Comparison of ENCODE assay signal across 13 cellular contexts in genomic region chr1:212238552-212238951, GRCh38. TPM values are rescaled to one million over a fixed set of nuclear protein-coding genes. Genes with fewer than 3 reads are reported as not detected.
DNase-seq lines count a peak whose midpoint lies in the region; ATAC-seq and TF ChIP-seq lines count a peak whose summit lies in the region.
"Had no signal": no experiment of that assay in that cellular context is flagged by ENCODE, and none has a peak within 500 bp of the region (broad histone marks: within the 10 kb centered on the region; RNA-seq: fewer than 3 reads in every experiment).

No MANE protein-coding gene starts in this region.

- H2AFZ ChIP-seq in KMS-11 (ENCODE audit: low read depth) = 0 out of 2 replicates have a peak overlapping the region, but pooled peaks have one; percentile 4

- no peaks in the 10 kb centered on the region for H4K20me1 ChIP-seq in KMS-11 (ENCODE audit: insufficient read depth)

- H3K4me2 ChIP-seq in KMS-11 = no peak overlapping the region; the same call in 1 of the 2 replicates

- ATAC-seq in left lobe of liver = peak; percentile 52
- ATAC-seq: stimulated activated naive CD8-positive, alpha-beta T cell treated with anti-CD3 and anti-CD28 coated beads, Interleukin-15, Interleukin-2, amounts not matched to agents 100 U/mL and 50 U/mL, for 24 hours had no signal

- H3K36me3 Mint-ChIP-seq in CD8-positive, alpha-beta memory T cell = no peaks in the 10 kb centered on the region
- H3K36me3 Mint-ChIP-seq: CD4-positive, CD25-positive, alpha-beta regulatory T cell had no signal

- H3K4me3 ChIP-seq in KMS-11 (IDR thresholded peaks at IDR 0.05; ENCODE audit: insufficient read depth, low read depth, low read length) (no peak overlapping the region), epithelial cell of esophagus (ENCODE audit: low read length) (no peak overlapping the region), stomach smooth muscle (ENCODE audit: low read length in 2 of 2) (peak overlapping the region in 1 of 2 donors; percentile 15)
- H3K4me3 ChIP-seq in CD8-positive, alpha-beta memory T cell (ENCODE audit: low read length) = no peak overlapping the region

- no peaks in the 10 kb centered on the region for H3K9me3 Mint-ChIP-seq in CD8-positive, alpha-beta memory T cell
- H3K9me3 Mint-ChIP-seq: CD4-positive, CD25-positive, alpha-beta regulatory T cell had no signal

- H3K4me1 Mint-ChIP-seq in CD8-positive, alpha-beta memory T cell = peaks cover 5 to 19% (median 14%) of the 10 kb centered on the region in 3 donors

- no peaks in the 10 kb centered on the region for H3K79me2 ChIP-seq in KMS-11 (ENCODE audit: insufficient read depth, low read depth)

- peak overlapping the region in 2 of 8 donors; percentile 47 to 55 for H3K27ac Mint-ChIP-seq in CD8-positive, alpha-beta memory T cell
- H3K27ac Mint-ChIP-seq: CD4-positive, CD25-positive, alpha-beta regulatory T cell had no signal

- H3K27me3 ChIP-seq in KMS-11 (ENCODE audit: insufficient read depth, low read depth) = no peaks in the 10 kb centered on the region
- H3K27me3 ChIP-seq in stomach smooth muscle (ENCODE audit: control insufficient read depth in 1 of 2, insufficient read depth in 2 of 2, low read length in 2 of 2) = no peaks in the 10 kb centered on the region
- no peaks in the 10 kb centered on the region for H3K27me3 ChIP-seq in CD8-positive, alpha-beta memory T cell (ENCODE audit: insufficient read depth, low read length, poor library complexity, severe bottlenecking)

- H3K27ac ChIP-seq in KMS-11 (no peak overlapping the region), stomach smooth muscle (ENCODE audit: low read length) (peak overlapping the region; percentile 70)
- no peak overlapping the region for H3K27ac ChIP-seq in CD8-positive, alpha-beta memory T cell (ENCODE audit: low read depth, low read length)

- POLR2A ChIA-PET in CD8-positive, alpha-beta memory T cell (lab: Charles Lee) = no interaction called here

- DNase-seq in epithelial cell of esophagus (ENCODE audit: low read depth) = peak; percentile 13
- peak; percentile 70 for DNase-seq in left lobe of liver (ENCODE audit: low spot score)
- DNase-seq in SK-N-DZ (ENCODE audit: low spot score) = no peak
- no peak for DNase-seq in NCI-H1417 treated with DMSO at 0.1 percent for 48 hours (lab: John Stamatoyannopoulos, UW)
- no peak for DNase-seq in NCI-H1694 (lab: John Stamatoyannopoulos, UW)
- no peak for DNase-seq in CD8-positive, alpha-beta memory T cell
- DNase-seq: activated CD8-positive, alpha-beta memory T cell treated with anti-CD3 and anti-CD28 coated beads, Interleukin-2, amount 50 U/mL, for 48 hours; CD4-positive, CD25-positive, alpha-beta regulatory T cell; effector memory CD4-positive, alpha-beta T cell; NCI-H510A treated with DMSO at 0.1 percent for 48 hours; stimulated activated naive CD8-positive, alpha-beta T cell treated with anti-CD3 and anti-CD28 coated beads, Interleukin-15, Interleukin-2, amounts not matched to agents 100 U/mL and 50 U/mL, for 24 hours had no signal

- H3K36me3 ChIP-seq in KMS-11 (ENCODE audit: insufficient read depth) (no peaks in the 10 kb centered on the region), stomach smooth muscle (ENCODE audit: control insufficient read depth in 2 of 2, insufficient read depth in 2 of 2, low read length in 2 of 2) (no peaks in the 10 kb centered on the region)
- H3K36me3 ChIP-seq in CD8-positive, alpha-beta memory T cell (ENCODE audit: insufficient read depth, low read length) = no peaks in the 10 kb centered on the region

- CTCF ChIA-PET in CD8-positive, alpha-beta memory T cell (lab: Charles Lee) = interaction anchor here (0.9 kb wide), 2 partner anchors 20 to 558 kb away, joined by 3 read pairs; no protein-coding TSS in a partner anchor

- no peak for TF ChIP-seq CTCF in KMS-11 (conservative IDR thresholded peaks at IDR 0.05; ENCODE audit: low read depth, low read length)
- TF ChIP-seq CTCF in epithelial cell of esophagus (IDR thresholded peaks at IDR 0.05; ENCODE audit: insufficient read depth, low read depth, low read length, missing control alignments) = no peak

- peaks cover 2 to 4% of the 10 kb centered on the region in 2 donors for H3K27me3 Mint-ChIP-seq in CD8-positive, alpha-beta memory T cell

- H3K9ac ChIP-seq in KMS-11 (no peak overlapping the region), stomach smooth muscle (ENCODE audit: low read length in 2 of 2) (peak overlapping the region in 1 of 2 donors; percentile 6)

- H3K4me3 Mint-ChIP-seq in CD8-positive, alpha-beta memory T cell = no peak overlapping the region
- H3K4me3 Mint-ChIP-seq: CD4-positive, CD25-positive, alpha-beta regulatory T cell had no signal

- no peaks in the 10 kb centered on the region for H3K9me3 ChIP-seq in stomach smooth muscle (ENCODE audit: control insufficient read depth in 2 of 2, low read length in 2 of 2)
- H3K9me3 ChIP-seq in CD8-positive, alpha-beta memory T cell (ENCODE audit: low read length) = no peaks in the 10 kb centered on the region

- H3K4me1 ChIP-seq in KMS-11 (ENCODE audit: low read depth, poor library complexity, severe bottlenecking) (peaks cover 43% of the 10 kb centered on the region), stomach smooth muscle (ENCODE audit: control insufficient read depth, insufficient read depth, low read length) (peaks cover 38% of the 10 kb centered on the region)
- H3K4me1 ChIP-seq in CD8-positive, alpha-beta memory T cell (ENCODE audit: insufficient read depth, low read length) = peaks cover 6% of the 10 kb centered on the region

RNA-seq across cellular contexts. Expression of gene PPP2R5A, which starts 46.7 kb away (rescaled TPM):
- total RNA-seq in left lobe of liver = 37.6 TPM
- polyA plus RNA-seq in SK-N-DZ (2014; cell fraction: cytosol; rRNA removed) = 10.5 and 12.3 TPM in 2 replicates
- 6.0 and 8.1 TPM in 2 replicates for polyA plus RNA-seq in SK-N-DZ (2014; cell fraction: nucleus; rRNA removed)
- total RNA-seq in CD8-positive, alpha-beta memory T cell = 10 to 100 TPM; 46.1 to 46.9 TPM
- polyA plus RNA-seq in CD8-positive, alpha-beta memory T cell = 51.9 TPM

Comparison
In these comparisons a context has a peak if more than half of its experiments do, and no peak if none do; other contexts are left out.
1. DNase-seq: peak in epithelial cell of esophagus (single experiment) and left lobe of liver (single experiment); none in SK-N-DZ (single experiment), NCI-H1417 treated with DMSO at 0.1 percent for 48 hours (single experiment), NCI-H1694 (single experiment) and CD8-positive, alpha-beta memory T cell (0 of 5).